8 cellular contexts compared by ENCODE assay signal in genomic region chr7:128507321-128507993, GRCh38. TPM values are rescaled to one million over a fixed set of nuclear protein-coding genes. Genes with fewer than 3 reads are reported as not detected.
DNase-seq lines count a peak whose midpoint lies in the region; ATAC-seq and TF ChIP-seq lines count a peak whose summit lies in the region.
"Not testable (repeated sequence)": the region's sequence is repeated elsewhere in the genome, so short reads cannot be mapped to it uniquely, and the experiment has no call there.

No MANE protein-coding gene starts in this region.

- not testable (repeated sequence) for H3K27me3 Mint-ChIP-seq in activated T-helper 1 cell treated with anti-CD3 and anti-CD28 coated beads, Interleukin-12 subunit alpha, Interleukin-12 subunit beta, Interleukin-2, Interleukin-4 antibody, amounts not matched to agents 30 ng/mL and 10 ng/mL and 1 ng/mL, durations not matched to agents 14 hours and 24 hours and 36 hours (ENCODE audit: insufficient read depth)

- DNase-seq in GM12865 (ENCODE audit: low read depth) (peak; percentile 45), medulla oblongata (ENCODE audit: extremely low spot score) (peak; percentile 38)
- DNase-seq in activated T-helper 1 cell treated with anti-CD3 and anti-CD28 coated beads, Interleukin-12 subunit alpha, Interleukin-12 subunit beta, Interleukin-2, Interleukin-4 antibody, amounts not matched to agents 30 ng/mL and 10 ng/mL and 1 ng/mL, durations not matched to agents 14 hours and 24 hours and 36 hours (ENCODE audit: low spot score) = not testable (repeated sequence)

- H3K9me3 Mint-ChIP-seq in activated T-helper 1 cell treated with anti-CD3 and anti-CD28 coated beads, Interleukin-12 subunit alpha, Interleukin-12 subunit beta, Interleukin-2, Interleukin-4 antibody, amounts not matched to agents 30 ng/mL and 10 ng/mL and 1 ng/mL, durations not matched to agents 14 hours and 24 hours and 36 hours = not testable (repeated sequence)

- H3K4me1 Mint-ChIP-seq in activated T-helper 1 cell treated with anti-CD3 and anti-CD28 coated beads, Interleukin-12 subunit alpha, Interleukin-12 subunit beta, Interleukin-2, Interleukin-4 antibody, amounts not matched to agents 30 ng/mL and 10 ng/mL and 1 ng/mL, durations not matched to agents 14 hours and 24 hours and 36 hours (ENCODE audit: low read depth) = peaks cover 13% of the 10 kb centered on the region

- not testable (repeated sequence) for H3K79me2 ChIP-seq in KMS-11 (ENCODE audit: insufficient read depth, low read depth)

- peak; percentile 47 for ATAC-seq in GM19043 (IDR thresholded peaks at IDR 0.05; ENCODE audit: low read depth, unreplicated experiment)
- peak; percentile 39 for ATAC-seq in GM21528 (IDR thresholded peaks at IDR 0.05; ENCODE audit: low FRiP score, unreplicated experiment)
- peak; percentile 28 for ATAC-seq in HG02938 (IDR thresholded peaks at IDR 0.05; ENCODE audit: unreplicated experiment)

- TF ChIP-seq CTCF in GM12865 (IDR thresholded peaks at IDR 0.05; ENCODE audit: insufficient read depth, low read depth, low read length, missing control alignments); KMS-11 (conservative IDR thresholded peaks at IDR 0.05; ENCODE audit: low read depth, low read length): not testable (repeated sequence)

- H3K27me3 ChIP-seq in KMS-11 (ENCODE audit: insufficient read depth, low read depth) = not testable (repeated sequence)

- not testable (repeated sequence) for H4K20me1 ChIP-seq in KMS-11 (ENCODE audit: insufficient read depth)

- peak overlapping the region; percentile 46; the same call in 1 of the 2 replicates for H3K9ac ChIP-seq in KMS-11

- H2AFZ ChIP-seq in KMS-11 (ENCODE audit: low read depth) = not testable (repeated sequence)

- peak overlapping the region; percentile 44 for H3K27ac Mint-ChIP-seq in activated T-helper 1 cell treated with anti-CD3 and anti-CD28 coated beads, Interleukin-12 subunit alpha, Interleukin-12 subunit beta, Interleukin-2, Interleukin-4 antibody, amounts not matched to agents 30 ng/mL and 10 ng/mL and 1 ng/mL, durations not matched to agents 14 hours and 24 hours and 36 hours

- intact Hi-C loops in activated T-helper 1 cell treated with anti-CD3 and anti-CD28 coated beads, Interleukin-12 subunit alpha, Interleukin-12 subunit beta, Interleukin-2, Interleukin-4 antibody, amounts not matched to agents 30 ng/mL and 10 ng/mL and 1 ng/mL, durations not matched to agents 14 hours and 24 hours and 36 hours (cut with micrococcal nuclease) = not testable (repeated sequence)

- peaks cover 66% of the 10 kb centered on the region for H3K4me1 ChIP-seq in KMS-11 (ENCODE audit: low read depth, poor library complexity, severe bottlenecking)

- not testable (repeated sequence) for H3K4me3 ChIP-seq in GM12865 (ENCODE audit: low read depth, low read length); KMS-11 (IDR thresholded peaks at IDR 0.05; ENCODE audit: insufficient read depth, low read depth, low read length)

- H3K27ac ChIP-seq in KMS-11 = peak overlapping the region; percentile 91
- peak overlapping the region; percentile 87 for H3K27ac ChIP-seq in temporal lobe (ENCODE audit: low read depth, low read length)

- H3K36me3 Mint-ChIP-seq in activated T-helper 1 cell treated with anti-CD3 and anti-CD28 coated beads, Interleukin-12 subunit alpha, Interleukin-12 subunit beta, Interleukin-2, Interleukin-4 antibody, amounts not matched to agents 30 ng/mL and 10 ng/mL and 1 ng/mL, durations not matched to agents 14 hours and 24 hours and 36 hours (ENCODE audit: low read depth) = not testable (repeated sequence)

- H3K36me3 ChIP-seq in KMS-11 (ENCODE audit: insufficient read depth) = not testable (repeated sequence)

- not testable (repeated sequence) for H3K4me3 Mint-ChIP-seq in activated T-helper 1 cell treated with anti-CD3 and anti-CD28 coated beads, Interleukin-12 subunit alpha, Interleukin-12 subunit beta, Interleukin-2, Interleukin-4 antibody, amounts not matched to agents 30 ng/mL and 10 ng/mL and 1 ng/mL, durations not matched to agents 14 hours and 24 hours and 36 hours

- peak overlapping the region; percentile 90 for H3K4me2 ChIP-seq in KMS-11

RNA-seq across cellular contexts. Expression of gene METTL2B, which starts 30.9 kb away (rescaled TPM):
- 63.0 and 64.9 TPM in 2 replicates for total RNA-seq in activated T-helper 1 cell treated with anti-CD3 and anti-CD28 coated beads, Interleukin-12 subunit alpha, Interleukin-12 subunit beta, Interleukin-2, Interleukin-4 antibody, amounts not matched to agents 30 ng/mL and 10 ng/mL and 1 ng/mL, durations not matched to agents 14 hours and 24 hours and 36 hours
- total RNA-seq in temporal lobe = 25.1 TPM

RNA-seq across cellular contexts. Expression of gene HILPDA, which starts 51.8 kb away (rescaled TPM):
- total RNA-seq in activated T-helper 1 cell treated with anti-CD3 and anti-CD28 coated beads, Interleukin-12 subunit alpha, Interleukin-12 subunit beta, Interleukin-2, Interleukin-4 antibody, amounts not matched to agents 30 ng/mL and 10 ng/mL and 1 ng/mL, durations not matched to agents 14 hours and 24 hours and 36 hours = 53.7 and 56.9 TPM in 2 replicates
- total RNA-seq in temporal lobe = 16.7 TPM
